ENCODE assay signal across 28 cellular contexts in the genomic region with DNA sequence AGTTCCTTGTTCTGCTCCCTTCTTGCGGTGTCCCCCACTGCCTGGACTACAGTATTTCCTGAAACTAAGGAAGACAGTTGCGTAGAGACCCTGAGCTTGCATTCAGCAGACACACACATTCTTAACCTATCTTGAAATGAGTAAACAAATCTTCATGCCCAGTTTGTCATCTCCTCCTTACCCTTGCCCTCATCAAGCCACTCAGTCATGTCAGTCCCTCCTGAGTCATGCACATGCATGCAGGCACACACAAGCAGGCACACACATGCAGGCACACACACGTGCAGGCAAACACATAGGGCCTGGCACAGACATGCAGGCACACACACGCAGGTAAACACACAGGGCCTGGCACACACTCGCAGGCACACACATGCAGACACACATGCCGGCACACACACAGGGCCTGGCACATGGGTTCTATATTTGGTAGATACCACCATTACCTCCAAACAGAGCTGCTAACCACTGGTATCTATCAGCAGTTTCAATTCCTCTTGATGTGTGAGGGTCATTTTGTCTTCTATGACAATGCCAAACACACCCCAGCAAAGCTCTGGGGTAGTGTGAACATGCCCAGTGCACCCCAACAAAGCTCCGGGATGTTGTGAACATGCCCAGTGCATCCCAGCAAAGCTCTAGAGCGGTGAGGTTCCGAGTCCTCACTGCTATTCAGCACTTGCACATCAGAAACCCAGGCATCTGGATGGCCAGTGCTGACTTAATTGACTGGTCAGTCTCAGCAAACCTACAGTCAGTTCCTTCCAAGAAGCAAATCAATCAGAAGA.
DNase-seq lines count a peak whose midpoint lies in the region; ATAC-seq, FAIRE-seq and TF ChIP-seq lines count a peak whose summit lies in the region.
"Had no signal": no experiment of that assay in that cellular context is flagged by ENCODE, and none has a peak within 500 bp of the region (broad histone marks: within the 10 kb centered on the region; RNA-seq: fewer than 3 reads in every experiment).

No MANE protein-coding gene starts in this region.

- no peak overlapping the region for H3K9ac ChIP-seq in BLaER1 treated with 17β-estradiol and CSF1 and Interleukin-3, amounts not matched to agents 10 nM and 100 nM
- H3K9ac ChIP-seq in HepG2 (ENCODE audit: insufficient read depth, low read depth, low read length), result no peak overlapping the region
- H3K9ac ChIP-seq: parathyroid adenoma, SK-N-SH had no signal

- no peak for TF ChIP-seq CTCF in HepG2 (CRISPR knock-in tag; IDR thresholded peaks at IDR 0.05)

- DNase-seq in NOMO-1 (lab: John Stamatoyannopoulos, UW; ENCODE audit: unreplicated experiment in 2 of 2) (peak; percentile 17 to 41), globus pallidus (ENCODE audit: low spot score) (peak; percentile 20), sciatic nerve (ENCODE audit: low spot score) (peak; percentile 31), HepG2 (ENCODE audit: low spot score) (no peak), HuH-7 (ENCODE audit: low spot score) (no peak), NCI-H526 treated with DMSO at 0.1 percent for 48 hours (lab: John Stamatoyannopoulos, UW) (no peak), germinal center (ENCODE audit: low spot score) (no peak)
- DNase-seq: activated CD4-positive, alpha-beta memory T cell treated with anti-CD3 and anti-CD28 coated beads for 36 hours; activated T-cell treated with anti-CD3 and anti-CD28 coated beads, Interleukin-2, amount 50 U/mL, for 72 hours; CD8-positive, alpha-beta memory T cell; central memory CD4-positive, alpha-beta T cell; EL; foreskin fibroblast; heart right ventricle; KG1; kidney glomerular epithelial cell; NCI-H146; NCI-H774; nephron progenitor cell; SK-N-SH; stimulated activated CD4-positive, alpha-beta T cell treated with anti-CD3 and anti-CD28 coated beads, Interleukin-2, amount 100 ng/mL, for 24 hours; stimulated activated naive CD8-positive, alpha-beta T cell treated with anti-CD3 and anti-CD28 coated beads, Interleukin-15, amount 100 ng/mL, for 72 hours had no signal

- CTCF ChIA-PET in HepG2 (lab: Yijun Ruan, JAX; ENCODE audit: low intra/inter-chr PET ratio, low total read pairs), result no interaction called here

- peaks cover 21 to 42% (median 36%) of the 10 kb centered on the region in 10 experiments for H3K4me1 ChIP-seq in BLaER1 treated with 17β-estradiol and CSF1 and Interleukin-3, amounts not matched to agents 10 nM and 100 nM
- H3K4me1 ChIP-seq in HepG2 (ENCODE audit: insufficient read depth, low read length), result peaks cover 25% of the 10 kb centered on the region
- H3K4me1 ChIP-seq: esophagus muscularis mucosa, heart right ventricle, parathyroid adenoma had no signal

- no peak overlapping the region for H3K4me3 ChIP-seq in BLaER1 treated with 17β-estradiol and CSF1 and Interleukin-3, amounts not matched to agents 10 nM and 100 nM
- H3K4me3 ChIP-seq in HepG2 (replicated peaks in 1 of 3; ENCODE audit: insufficient read depth in 1 of 3, low read depth in 2 of 3, low read length in 3 of 3), result no peak overlapping the region
- H3K4me3 ChIP-seq: esophagus muscularis mucosa, heart right ventricle, lung had no signal

- H3K27me3 ChIP-seq in BLaER1 treated with 17β-estradiol and CSF1 and Interleukin-3, amounts not matched to agents 10 nM and 100 nM, result no peaks in the 10 kb centered on the region
- peaks cover 0 to 1% of the 10 kb centered on the region in 2 experiments; a peak in 1 of 5 replicates for H3K27me3 ChIP-seq in HepG2 (ENCODE audit: control insufficient read depth in 1 of 2, insufficient read depth in 2 of 2, low read length in 2 of 2)
- H3K27me3 ChIP-seq: esophagus muscularis mucosa had no signal

- intact Hi-C loops in sciatic nerve (cut with DNase I), result no loop called here
- intact Hi-C loops in HepG2 (cut with micrococcal nuclease; ENCODE audit: unreplicated experiment), result no loop called here

- H3K36me3 ChIP-seq in BLaER1 treated with 17β-estradiol and CSF1 and Interleukin-3, amounts not matched to agents 10 nM and 100 nM, result no peaks in the 10 kb centered on the region
- H3K36me3 ChIP-seq in HepG2 (replicated peaks in 1 of 2; ENCODE audit: control insufficient read depth in 1 of 2, insufficient read depth in 2 of 2, low read length in 2 of 2), result no peaks in the 10 kb centered on the region
- H3K36me3 ChIP-seq: esophagus muscularis mucosa, heart right ventricle had no signal

- in situ Hi-C loops in HepG2 (cut with HindIII; ENCODE audit: extremely low pct_ligation_motif_present, low pct_unique_long_range_greater_than_20kb), result no loop called here

- no peak overlapping the region for H3K27ac ChIP-seq in BLaER1 treated with 17β-estradiol and CSF1 and Interleukin-3, amounts not matched to agents 10 nM and 100 nM
- no peak overlapping the region for H3K27ac ChIP-seq in HepG2 (ENCODE audit: extremely low read length, insufficient read depth, low read length)
- H3K27ac ChIP-seq: esophagus muscularis mucosa, heart right ventricle, parathyroid adenoma had no signal

- TF ChIP-seq EP300 in HepG2 (IDR thresholded peaks at IDR 0.05; ENCODE audit: low read depth in 2 of 2, low read length in 2 of 2) (no peak), HepG2 (CRISPR knock-in tag; IDR thresholded peaks at IDR 0.05; ENCODE audit: borderline replicate concordance) (no peak)

- no peak for TF ChIP-seq RAD21 in HepG2 (CRISPR knock-in tag; IDR thresholded peaks at IDR 0.05)

- WGBS in HepG2 (ENCODE audit: low lambda C conversion rate), result 84% methylated on average over 6 of the region's 9 CpGs

- ATAC-seq in sciatic nerve (no peak), HepG2 (no peak)
- ATAC-seq: activated T-cell treated with anti-CD3 and anti-CD28 coated beads, Interleukin-2, amount 50 U/mL, for 72 hours; heart right ventricle; stimulated activated naive CD8-positive, alpha-beta T cell treated with anti-CD3 and anti-CD28 coated beads, Interleukin-15, amount 100 ng/mL, for 72 hours had no signal

- H3K9me3 ChIP-seq in BLaER1 treated with 17β-estradiol and CSF1 and Interleukin-3, amounts not matched to agents 10 nM and 100 nM (replicated peaks in 1 of 11), result no peaks in the 10 kb centered on the region
- no peaks in the 10 kb centered on the region for H3K9me3 ChIP-seq in HepG2 (ENCODE audit: low read length)
- H3K9me3 ChIP-seq: esophagus muscularis mucosa, heart right ventricle had no signal

- TF ChIP-seq POLR2A in HepG2 (IDR thresholded peaks at IDR 0.05; ENCODE audit: insufficient read depth in 1 of 2, low read depth in 2 of 2, low read length in 2 of 2), result no peak

- BruUV-seq in HepG2 (replicated peaks; lab: Mats Ljungman, UMichigan), result no TSS peak

- POLR2A ChIA-PET in HepG2 (lab: Yijun Ruan, JAX), result no interaction called here

- no peak for FAIRE-seq in HepG2 (lab: Jason Lieb, UNC)
- FAIRE-seq: astrocyte, H54 had no signal

- H3K4me2 ChIP-seq in BLaER1 treated with 17β-estradiol and CSF1 and Interleukin-3, amounts not matched to agents 10 nM and 100 nM, result peak overlapping the region; percentile 0 to 61 (median 42); a peak in 21 of 22 replicates
- no peak overlapping the region for H3K4me2 ChIP-seq in HepG2 (ENCODE audit: low read depth, low read length)
- H3K4me2 ChIP-seq: SK-N-SH had no signal

- H4K20me1 ChIP-seq in BLaER1 treated with 17β-estradiol and CSF1 and Interleukin-3, amounts not matched to agents 10 nM and 100 nM, result no peaks in the 10 kb centered on the region
- peaks cover 3% of the 10 kb centered on the region; the same call in 1 of the 2 replicates for H4K20me1 ChIP-seq in HepG2 (ENCODE audit: insufficient read depth, low read length)

- no peaks in the 10 kb centered on the region for H3K79me2 ChIP-seq in HepG2 (ENCODE audit: insufficient read depth, low read length)
- H3K79me2 ChIP-seq: parathyroid adenoma had no signal

- no peak overlapping the region for H2AFZ ChIP-seq in HepG2 (ENCODE audit: low read length)
- H2AFZ ChIP-seq: parathyroid adenoma had no signal

TF ChIP-seq in HepG2, 621 proteins besides CTCF, POLR2A, EP300 and RAD21 (continues in another document):
- TF ChIP-seq SP5 (CRISPR knock-in tag; IDR thresholded peaks at IDR 0.05; ENCODE audit: borderline replicate concordance, low read depth) (no peak), ZNF317 (CRISPR knock-in tag; IDR thresholded peaks at IDR 0.05) (no peak)
- TF ChIP-seq, protein P1, sequence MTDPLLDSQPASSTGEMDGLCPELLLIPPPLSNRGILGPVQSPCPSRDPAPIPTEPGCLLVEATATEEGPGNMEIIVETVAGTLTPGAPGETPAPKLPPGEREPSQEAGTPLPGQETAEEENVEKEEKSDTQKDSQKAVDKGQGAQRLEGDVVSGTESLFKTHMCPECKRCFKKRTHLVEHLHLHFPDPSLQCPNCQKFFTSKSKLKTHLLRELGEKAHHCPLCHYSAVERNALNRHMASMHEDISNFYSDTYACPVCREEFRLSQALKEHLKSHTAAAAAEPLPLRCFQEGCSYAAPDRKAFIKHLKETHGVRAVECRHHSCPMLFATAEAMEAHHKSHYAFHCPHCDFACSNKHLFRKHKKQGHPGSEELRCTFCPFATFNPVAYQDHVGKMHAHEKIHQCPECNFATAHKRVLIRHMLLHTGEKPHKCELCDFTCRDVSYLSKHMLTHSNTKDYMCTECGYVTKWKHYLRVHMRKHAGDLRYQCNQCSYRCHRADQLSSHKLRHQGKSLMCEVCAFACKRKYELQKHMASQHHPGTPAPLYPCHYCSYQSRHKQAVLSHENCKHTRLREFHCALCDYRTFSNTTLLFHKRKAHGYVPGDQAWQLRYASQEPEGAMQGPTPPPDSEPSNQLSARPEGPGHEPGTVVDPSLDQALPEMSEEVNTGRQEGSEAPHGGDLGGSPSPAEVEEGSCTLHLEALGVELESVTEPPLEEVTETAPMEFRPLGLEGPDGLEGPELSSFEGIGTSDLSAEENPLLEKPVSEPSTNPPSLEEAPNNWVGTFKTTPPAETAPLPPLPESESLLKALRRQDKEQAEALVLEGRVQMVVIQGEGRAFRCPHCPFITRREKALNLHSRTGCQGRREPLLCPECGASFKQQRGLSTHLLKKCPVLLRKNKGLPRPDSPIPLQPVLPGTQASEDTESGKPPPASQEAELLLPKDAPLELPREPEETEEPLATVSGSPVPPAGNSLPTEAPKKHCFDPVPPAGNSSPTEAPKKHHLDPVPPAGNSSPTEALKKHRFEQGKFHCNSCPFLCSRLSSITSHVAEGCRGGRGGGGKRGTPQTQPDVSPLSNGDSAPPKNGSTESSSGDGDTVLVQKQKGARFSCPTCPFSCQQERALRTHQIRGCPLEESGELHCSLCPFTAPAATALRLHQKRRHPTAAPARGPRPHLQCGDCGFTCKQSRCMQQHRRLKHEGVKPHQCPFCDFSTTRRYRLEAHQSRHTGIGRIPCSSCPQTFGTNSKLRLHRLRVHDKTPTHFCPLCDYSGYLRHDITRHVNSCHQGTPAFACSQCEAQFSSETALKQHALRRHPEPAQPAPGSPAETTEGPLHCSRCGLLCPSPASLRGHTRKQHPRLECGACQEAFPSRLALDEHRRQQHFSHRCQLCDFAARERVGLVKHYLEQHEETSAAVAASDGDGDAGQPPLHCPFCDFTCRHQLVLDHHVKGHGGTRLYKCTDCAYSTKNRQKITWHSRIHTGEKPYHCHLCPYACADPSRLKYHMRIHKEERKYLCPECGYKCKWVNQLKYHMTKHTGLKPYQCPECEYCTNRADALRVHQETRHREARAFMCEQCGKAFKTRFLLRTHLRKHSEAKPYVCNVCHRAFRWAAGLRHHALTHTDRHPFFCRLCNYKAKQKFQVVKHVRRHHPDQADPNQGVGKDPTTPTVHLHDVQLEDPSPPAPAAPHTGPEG (CRISPR knock-in tag; IDR thresholded peaks at IDR 0.05), result no peak

Comparison
In these comparisons a context has a peak if more than half of its experiments do, and no peak if none do; other contexts are left out.
1. DNase-seq: peak in NOMO-1 (2 of 2), globus pallidus (single experiment) and sciatic nerve (single experiment); none in HepG2 (single experiment), HuH-7 (single experiment), NCI-H526 treated with DMSO at 0.1 percent for 48 hours (single experiment) and germinal center (single experiment).